Comparison of ENCODE assay signal across 17 cellular contexts in genomic region chr22:35126993-35127392, GRCh38.
A peak's percentile ranks its signal among the peaks of the same experiment; 100 is the strongest.
DNase-seq lines count a peak whose midpoint lies in the region; ATAC-seq, FAIRE-seq and TF ChIP-seq lines count a peak whose summit lies in the region.
"Had no signal": no experiment of that assay in that cellular context is flagged by ENCODE, and none has a peak within 500 bp of the region (broad histone marks: within the 10 kb centered on the region; RNA-seq: fewer than 3 reads in every experiment).

No MANE protein-coding gene starts in this region.

- DNase-seq in GM12892 (ENCODE audit: insufficient read length) (no peak), GM19240 (ENCODE audit: insufficient read length, low spot score) (peak; percentile 38), A673 (ENCODE audit: low spot score) (no peak), islet precursor cell (no peak), NCI-H146 (lab: John Stamatoyannopoulos, UW) (no peak)
- DNase-seq in activated effector memory CD4-positive, alpha-beta T cell treated with anti-CD3 and anti-CD28 coated beads, Interleukin-2, amount 50 U/mL, for 16 hours, result no peak
- DNase-seq: H9; naive thymus-derived CD4-positive, alpha-beta T cell; NCI-H2029 treated with DMSO at 0.1 percent for 48 hours; stimulated activated CD4-positive, alpha-beta T cell treated with anti-CD3 and anti-CD28 coated beads, Interleukin-4, amount 100 ng/mL, for 24 hours; T-helper 9 cell had no signal

- no peak overlapping the region for H3K27ac ChIP-seq in A673 (ENCODE audit: low read depth, low read length, poor library complexity, severe bottlenecking)
- H3K27ac ChIP-seq: hepatocyte, vagina had no signal

- H3K27me3 ChIP-seq in A673 (replicated peaks; ENCODE audit: insufficient read depth, low read depth, low read length, poor library complexity), result peaks cover 49% of the 10 kb centered on the region
- H3K27me3 ChIP-seq: hepatocyte, vagina had no signal

- no peaks in the 10 kb centered on the region for H3K4me1 ChIP-seq in A673 (ENCODE audit: insufficient read depth, low read length, poor library complexity, severe bottlenecking)
- H3K4me1 ChIP-seq: vagina had no signal

- peak; percentile 91 for FAIRE-seq in GM12892 (lab: Jason Lieb, UNC)

- no TSS peak for BruUV-seq in A673 (replicated peaks; lab: Mats Ljungman, UMichigan)

- ATAC-seq in HG02610 (IDR thresholded peaks at IDR 0.05; ENCODE audit: unreplicated experiment) (peak; percentile 54), HG03432 (IDR thresholded peaks at IDR 0.05; ENCODE audit: unreplicated experiment) (peak; percentile 61)
- ATAC-seq: activated T-helper 17 cell treated with anti-CD3 and anti-CD28 coated beads, Interleukin-2, amount 50 U/mL, for 72 hours; naive thymus-derived CD4-positive, alpha-beta T cell; stimulated activated effector memory CD8-positive, alpha-beta T cell treated with anti-CD3 and anti-CD28 coated beads, Interleukin-12 subunit alpha, Interleukin-12 subunit beta, amount 100 ng/mL, for 72 hours had no signal

- no peak overlapping the region for H3K4me3 ChIP-seq in A673 (ENCODE audit: low read depth, low read length, poor library complexity, severe bottlenecking)
- H3K4me3 ChIP-seq: hepatocyte, vagina had no signal

- TF ChIP-seq CTCF in A673 (conservative IDR thresholded peaks at IDR 0.05; ENCODE audit: low read depth, low read length), result no peak

- H3K36me3 ChIP-seq in A673 (ENCODE audit: insufficient read depth, low read length, poor library complexity, severe bottlenecking), result no peaks in the 10 kb centered on the region
- H3K36me3 ChIP-seq: vagina had no signal

- CTCF ChIA-PET in A673 (lab: Charles Lee), result no interaction called here

- POLR2A ChIA-PET in A673 (lab: Charles Lee; ENCODE audit: low non-redundant PET), result no interaction called here

- intact Hi-C loops in A673 (cut with micrococcal nuclease; ENCODE audit: unreplicated experiment), result no loop called here

- TF ChIP-seq POLR2A in GM12892 (IDR thresholded peaks at IDR 0.05; ENCODE audit: low read depth, low read length), result no peak; the same call in none of the 2 replicates

- no peaks in the 10 kb centered on the region for H3K9me3 ChIP-seq in A673 (ENCODE audit: low read depth, low read length, poor library complexity, severe bottlenecking)
- H3K9me3 ChIP-seq: vagina had no signal
